12 cellular contexts compared by ENCODE assay signal in genomic region chr1:15678578-15678977, GRCh38. TPM values are rescaled to one million over a fixed set of nuclear protein-coding genes. Genes with fewer than 3 reads are reported as not detected.
DNase-seq lines count a peak whose midpoint lies in the region; ATAC-seq and TF ChIP-seq lines count a peak whose summit lies in the region.
"Had no signal": no experiment of that assay in that cellular context is flagged by ENCODE, and none has a peak within 500 bp of the region (broad histone marks: within the 10 kb centered on the region; RNA-seq: fewer than 3 reads in every experiment).

No MANE protein-coding gene starts in this region.

- H3K27me3 ChIP-seq in AG04450 (ENCODE audit: control insufficient read depth, insufficient read depth, low read length) = no peaks in the 10 kb centered on the region
- H3K27me3 ChIP-seq in RWPE2 (ENCODE audit: insufficient read depth, poor library complexity, severe bottlenecking) = no peaks in the 10 kb centered on the region
- H3K27me3 ChIP-seq in suprapubic skin = no peaks in the 10 kb centered on the region
- H3K27me3 ChIP-seq: body of pancreas had no signal

- no peak for TF ChIP-seq CTCF in AG04450 (IDR thresholded peaks at IDR 0.05; ENCODE audit: low read depth, low read length)
- no peak for TF ChIP-seq CTCF in RWPE2 (IDR thresholded peaks at IDR 0.05; ENCODE audit: poor library complexity, severe bottlenecking)
- TF ChIP-seq CTCF in fibroblast of villous mesenchyme (IDR thresholded peaks at IDR 0.05; ENCODE audit: insufficient read depth, low read depth, low read length) = no peak
- no peak for TF ChIP-seq CTCF in suprapubic skin (IDR thresholded peaks at IDR 0.05)

- DNase-seq in AG04450 (ENCODE audit: low read depth, low spot score) = peak; percentile 39
- DNase-seq in H4 (ENCODE audit: low spot score) = peak; percentile 32
- DNase-seq in RWPE2 (ENCODE audit: low spot score) = peak; percentile 74
- peak; percentile 53 for DNase-seq in fibroblast of villous mesenchyme (ENCODE audit: low read depth)
- DNase-seq in NCI-H345 treated with DMSO at 0.1 percent for 48 hours (lab: John Stamatoyannopoulos, UW; ENCODE audit: unreplicated experiment) = no peak
- no peak for DNase-seq in suprapubic skin (ENCODE audit: low spot score in 2 of 2)
- DNase-seq: GOT3, midbrain, NCI-H1092 treated with DMSO at 0.1 percent for 48 hours had no signal

- TF ChIP-seq POLR2A in suprapubic skin (IDR thresholded peaks at IDR 0.05) = no peak

- no peaks in the 10 kb centered on the region for H3K36me3 ChIP-seq in RWPE2 (ENCODE audit: low read depth)
- H3K36me3 ChIP-seq in suprapubic skin = no peaks in the 10 kb centered on the region

- 56% methylated on average over 1 of the region's 1 CpG for WGBS in suprapubic skin

- no peak for TF ChIP-seq EP300 in suprapubic skin (IDR thresholded peaks at IDR 0.05)

- H3K4me1 ChIP-seq in RWPE2 (ENCODE audit: insufficient read depth, poor library complexity, severe bottlenecking) (peaks cover 39% of the 10 kb centered on the region), suprapubic skin (peaks cover 37% of the 10 kb centered on the region)

- H3K9me3 ChIP-seq in AG04450 (ENCODE audit: control insufficient read depth, insufficient read depth, low read length) (no peaks in the 10 kb centered on the region), RWPE2 (ENCODE audit: severe bottlenecking) (no peaks in the 10 kb centered on the region), suprapubic skin (no peaks in the 10 kb centered on the region)
- H3K9me3 ChIP-seq: body of pancreas had no signal

- peak; percentile 73 for ATAC-seq in RWPE2 (ENCODE audit: low read depth)
- ATAC-seq in GM19035 (IDR thresholded peaks at IDR 0.05; ENCODE audit: unreplicated experiment) = no peak
- ATAC-seq in GM21423 (IDR thresholded peaks at IDR 0.05; ENCODE audit: unreplicated experiment) = no peak
- ATAC-seq: body of pancreas had no signal

- no peak overlapping the region for H3K27ac ChIP-seq in AG04450 (ENCODE audit: low read depth, low read length)
- peak overlapping the region; percentile 87 for H3K27ac ChIP-seq in RWPE2 (ENCODE audit: poor library complexity, severe bottlenecking)
- H3K27ac ChIP-seq in suprapubic skin = no peak overlapping the region
- H3K27ac ChIP-seq: body of pancreas had no signal

- H3K4me3 ChIP-seq in AG04450 (ENCODE audit: low read depth, low read length) (no peak overlapping the region), RWPE2 (ENCODE audit: severe bottlenecking) (no peak overlapping the region), fibroblast of villous mesenchyme (ENCODE audit: low read depth, low read length) (no peak overlapping the region), suprapubic skin (no peak overlapping the region)
- H3K4me3 ChIP-seq: body of pancreas had no signal

- POLR2A ChIA-PET in AG04450 (lab: Yijun Ruan, JAX) = interaction anchor here (1.0 kb wide), 1 partner anchor 61 kb away, joined by 7 read pairs; the partner anchor contains the start of gene DDI2

- CTCF ChIA-PET in AG04450 (lab: Charles Lee) = no interaction called here

RNA-seq across cellular contexts. Expression of gene PLEKHM2, which starts 5.5 kb away (rescaled TPM):
- 24.4 and 37.1 TPM in 2 replicates for polyA plus RNA-seq in AG04450 (2011; rRNA removed)
- 42.9 and 52.3 TPM in 2 replicates for polyA minus RNA-seq in AG04450 (2011; rRNA and poly(A)+ RNA removed)
- total RNA-seq in H4 (2014; rRNA removed; shearing (Covaris generic)) = 13.4 and 18.6 TPM in 2 replicates
- 54.0 and 61.8 TPM in 2 replicates for total RNA-seq in fibroblast of villous mesenchyme
- total RNA-seq in suprapubic skin = 10 to 100 TPM; 51.3 to 61.6 (median 55.2) TPM

RNA-seq across cellular contexts. Expression of gene SLC25A34, which starts 57.5 kb away (rescaled TPM):
- 0.46 and 0.60 TPM in 2 replicates for polyA plus RNA-seq in AG04450 (2011; rRNA removed)
- polyA minus RNA-seq in AG04450 (2011; rRNA and poly(A)+ RNA removed) = 0.17 and 0.46 TPM in 2 replicates
- total RNA-seq in H4 (2014; rRNA removed; shearing (Covaris generic)) = 0.10 and 0.47 TPM in 2 replicates
- under 0.01 and 0.43 TPM in 2 replicates for total RNA-seq in fibroblast of villous mesenchyme
- total RNA-seq in suprapubic skin = 1 to 10 TPM; 1.3 to 4.3 (median 2.4) TPM

Comparison
In these comparisons a context has a peak if more than half of its experiments do, and no peak if none do; other contexts are left out.
1. DNase-seq: peak in AG04450 (single experiment), H4 (single experiment), RWPE2 (single experiment) and fibroblast of villous mesenchyme (single experiment); none in NCI-H345 treated with DMSO at 0.1 percent for 48 hours (single experiment) and suprapubic skin (0 of 2).